ENCODE assay signal across 24 cellular contexts in genomic region chr4:167943872-167944505, GRCh38.
DNase-seq lines count a peak whose midpoint lies in the region; ATAC-seq, FAIRE-seq and TF ChIP-seq lines count a peak whose summit lies in the region.
"Had no signal": no experiment of that assay in that cellular context is flagged by ENCODE, and none has a peak within 500 bp of the region (broad histone marks: within the 10 kb centered on the region; RNA-seq: fewer than 3 reads in every experiment).

No MANE protein-coding gene starts in this region.

- no peak for TF ChIP-seq CTCF in fibroblast of mammary gland (conservative IDR thresholded peaks at IDR 0.05; ENCODE audit: control insufficient read depth, insufficient read depth, low read depth, low read length)

- DNase-seq in fibroblast of mammary gland (ENCODE audit: low read depth) (peak; percentile 9), H54 (ENCODE audit: insufficient read length, low spot score) (no peak), NCI-H524 treated with DMSO at 0.1 percent for 48 hours (lab: John Stamatoyannopoulos, UW) (no peak)
- DNase-seq in activated CD8-positive, alpha-beta memory T cell treated with anti-CD3 and anti-CD28 coated beads, Interleukin-2, amount 50 U/mL, for 48 hours: no peak
- DNase-seq in effector memory CD8-positive, alpha-beta T cell: no peak
- DNase-seq: body of pancreas; CD8-positive, alpha-beta memory T cell; colonic mucosa; DND-41; mesendoderm; NCI-H2081; NCI-H510A; posterior cingulate gyrus; SHP77 treated with DMSO at 0.1 percent for 48 hours; stimulated activated CD4-positive, alpha-beta T cell treated with anti-CD3 and anti-CD28 coated beads, Interleukin-4, amount 100 ng/mL, for 24 hours; T-helper 2 cell had no signal

- H3K36me3 Mint-ChIP-seq in effector memory CD8-positive, alpha-beta T cell (ENCODE audit: insufficient read depth): no peaks in the 10 kb centered on the region
- H3K36me3 Mint-ChIP-seq: activated naive CD8-positive, alpha-beta T cell; CD8-positive, alpha-beta memory T cell; IgD-negative memory B cell; natural killer cell treated with Interleukin-12 subunit alpha and Interleukin-12 subunit beta and Interleukin-15 and Interleukin-18, amount 100 ng/mL, for 72 hours had no signal

- ATAC-seq in GM18870 (IDR thresholded peaks at IDR 0.05; ENCODE audit: unreplicated experiment) (peak; percentile 96), HG02610 (IDR thresholded peaks at IDR 0.05; ENCODE audit: unreplicated experiment) (peak; percentile 81), HG03442 (IDR thresholded peaks at IDR 0.05; ENCODE audit: unreplicated experiment) (peak; percentile 60)
- ATAC-seq in effector memory CD8-positive, alpha-beta T cell (replicated peaks): no peak
- ATAC-seq: body of pancreas; natural killer cell treated with Interleukin-12 subunit alpha and Interleukin-12 subunit beta and Interleukin-15 and Interleukin-18, amount 100 ng/mL, for 72 hours had no signal

- no peaks in the 10 kb centered on the region for H3K4me1 Mint-ChIP-seq in effector memory CD8-positive, alpha-beta T cell (ENCODE audit: low read depth in 2 of 2)
- H3K4me1 Mint-ChIP-seq: CD8-positive, alpha-beta memory T cell; IgD-negative memory B cell had no signal

- FAIRE-seq in H54 (lab: Jason Lieb, UNC): no peak
- FAIRE-seq: endometrium, frontal cortex had no signal

- no peak overlapping the region for H3K27ac Mint-ChIP-seq in effector memory CD8-positive, alpha-beta T cell
- H3K27ac Mint-ChIP-seq: activated naive CD8-positive, alpha-beta T cell; CD8-positive, alpha-beta memory T cell; IgD-negative memory B cell; natural killer cell treated with Interleukin-12 subunit alpha and Interleukin-12 subunit beta and Interleukin-15 and Interleukin-18, amount 100 ng/mL, for 72 hours had no signal

- H3K9me3 Mint-ChIP-seq in effector memory CD8-positive, alpha-beta T cell: peaks cover 0 to 7% of the 10 kb centered on the region in 2 donors

- no peaks in the 10 kb centered on the region for H3K27me3 Mint-ChIP-seq in effector memory CD8-positive, alpha-beta T cell
- H3K27me3 Mint-ChIP-seq: activated naive CD8-positive, alpha-beta T cell; CD8-positive, alpha-beta memory T cell; IgD-negative memory B cell; natural killer cell treated with Interleukin-12 subunit alpha and Interleukin-12 subunit beta and Interleukin-15 and Interleukin-18, amount 100 ng/mL, for 72 hours had no signal

- no peak overlapping the region for H3K4me3 Mint-ChIP-seq in effector memory CD8-positive, alpha-beta T cell
- H3K4me3 Mint-ChIP-seq: activated naive CD8-positive, alpha-beta T cell; CD8-positive, alpha-beta memory T cell; IgD-negative memory B cell; natural killer cell treated with Interleukin-12 subunit alpha and Interleukin-12 subunit beta and Interleukin-15 and Interleukin-18, amount 100 ng/mL, for 72 hours had no signal

- H3K4me3 ChIP-seq in fibroblast of mammary gland (ENCODE audit: control insufficient read depth, low read depth, low read length): no peak overlapping the region
- H3K4me3 ChIP-seq: body of pancreas, colonic mucosa had no signal

- TF ChIP-seq POLR2A in H54 (IDR thresholded peaks at IDR 0.05; ENCODE audit: low read depth, low read length): no peak
